ENCODE assay signal across 1 cellular context in the genomic region with DNA sequence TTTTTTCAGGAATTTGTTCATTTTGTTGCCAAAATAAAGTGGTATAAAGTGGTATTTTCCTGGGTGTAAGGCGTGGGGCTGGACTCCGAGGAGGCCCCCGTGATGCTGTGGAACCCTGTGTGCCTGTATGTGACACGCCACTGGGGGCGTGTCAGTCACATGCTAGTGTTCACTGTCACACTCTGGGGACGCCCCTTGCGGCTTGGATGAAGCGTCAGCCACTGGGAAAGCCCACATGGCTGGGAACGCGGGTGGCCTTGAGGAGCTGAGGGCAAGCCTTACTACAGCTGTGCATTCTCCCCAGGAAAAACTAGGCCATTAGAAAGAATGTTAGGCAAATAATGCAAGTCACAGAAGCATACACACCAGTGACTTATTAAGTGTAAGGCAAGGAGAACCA.
TF ChIP-seq lines count a peak whose summit lies in the region.

No MANE protein-coding gene starts in this region.

TF ChIP-seq in SK-N-SH, 30 proteins besides CTCF, POLR2A, EP300 and RAD21 (continued from another document):
- TF ChIP-seq, protein P1, sequence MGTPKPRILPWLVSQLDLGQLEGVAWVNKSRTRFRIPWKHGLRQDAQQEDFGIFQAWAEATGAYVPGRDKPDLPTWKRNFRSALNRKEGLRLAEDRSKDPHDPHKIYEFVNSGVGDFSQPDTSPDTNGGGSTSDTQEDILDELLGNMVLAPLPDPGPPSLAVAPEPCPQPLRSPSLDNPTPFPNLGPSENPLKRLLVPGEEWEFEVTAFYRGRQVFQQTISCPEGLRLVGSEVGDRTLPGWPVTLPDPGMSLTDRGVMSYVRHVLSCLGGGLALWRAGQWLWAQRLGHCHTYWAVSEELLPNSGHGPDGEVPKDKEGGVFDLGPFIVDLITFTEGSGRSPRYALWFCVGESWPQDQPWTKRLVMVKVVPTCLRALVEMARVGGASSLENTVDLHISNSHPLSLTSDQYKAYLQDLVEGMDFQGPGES (IDR thresholded peaks at IDR 0.05; ENCODE audit: low read depth, low read length): no peak
- TF ChIP-seq, protein P2, sequence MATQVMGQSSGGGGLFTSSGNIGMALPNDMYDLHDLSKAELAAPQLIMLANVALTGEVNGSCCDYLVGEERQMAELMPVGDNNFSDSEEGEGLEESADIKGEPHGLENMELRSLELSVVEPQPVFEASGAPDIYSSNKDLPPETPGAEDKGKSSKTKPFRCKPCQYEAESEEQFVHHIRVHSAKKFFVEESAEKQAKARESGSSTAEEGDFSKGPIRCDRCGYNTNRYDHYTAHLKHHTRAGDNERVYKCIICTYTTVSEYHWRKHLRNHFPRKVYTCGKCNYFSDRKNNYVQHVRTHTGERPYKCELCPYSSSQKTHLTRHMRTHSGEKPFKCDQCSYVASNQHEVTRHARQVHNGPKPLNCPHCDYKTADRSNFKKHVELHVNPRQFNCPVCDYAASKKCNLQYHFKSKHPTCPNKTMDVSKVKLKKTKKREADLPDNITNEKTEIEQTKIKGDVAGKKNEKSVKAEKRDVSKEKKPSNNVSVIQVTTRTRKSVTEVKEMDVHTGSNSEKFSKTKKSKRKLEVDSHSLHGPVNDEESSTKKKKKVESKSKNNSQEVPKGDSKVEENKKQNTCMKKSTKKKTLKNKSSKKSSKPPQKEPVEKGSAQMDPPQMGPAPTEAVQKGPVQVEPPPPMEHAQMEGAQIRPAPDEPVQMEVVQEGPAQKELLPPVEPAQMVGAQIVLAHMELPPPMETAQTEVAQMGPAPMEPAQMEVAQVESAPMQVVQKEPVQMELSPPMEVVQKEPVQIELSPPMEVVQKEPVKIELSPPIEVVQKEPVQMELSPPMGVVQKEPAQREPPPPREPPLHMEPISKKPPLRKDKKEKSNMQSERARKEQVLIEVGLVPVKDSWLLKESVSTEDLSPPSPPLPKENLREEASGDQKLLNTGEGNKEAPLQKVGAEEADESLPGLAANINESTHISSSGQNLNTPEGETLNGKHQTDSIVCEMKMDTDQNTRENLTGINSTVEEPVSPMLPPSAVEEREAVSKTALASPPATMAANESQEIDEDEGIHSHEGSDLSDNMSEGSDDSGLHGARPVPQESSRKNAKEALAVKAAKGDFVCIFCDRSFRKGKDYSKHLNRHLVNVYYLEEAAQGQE (IDR thresholded peaks at IDR 0.05; ENCODE audit: low read depth, low read length): no peak
- TF ChIP-seq CHD2 (IDR thresholded peaks at IDR 0.05; ENCODE audit: low read length, partially characterized antibody) (no peak), ELF1 (IDR thresholded peaks at IDR 0.05) (no peak), GATA2 (CRISPR knock-in tag; IDR thresholded peaks at IDR 0.05) (no peak), FOSL2 (IDR thresholded peaks at IDR 0.05; ENCODE audit: borderline replicate concordance, low read depth) (no peak), JUND (IDR thresholded peaks at IDR 0.05) (no peak), RFX5 (IDR thresholded peaks at IDR 0.05; ENCODE audit: low read length) (no peak), TCF12 (IDR thresholded peaks at IDR 0.05) (no peak)
- TF ChIP-seq, protein P3, sequence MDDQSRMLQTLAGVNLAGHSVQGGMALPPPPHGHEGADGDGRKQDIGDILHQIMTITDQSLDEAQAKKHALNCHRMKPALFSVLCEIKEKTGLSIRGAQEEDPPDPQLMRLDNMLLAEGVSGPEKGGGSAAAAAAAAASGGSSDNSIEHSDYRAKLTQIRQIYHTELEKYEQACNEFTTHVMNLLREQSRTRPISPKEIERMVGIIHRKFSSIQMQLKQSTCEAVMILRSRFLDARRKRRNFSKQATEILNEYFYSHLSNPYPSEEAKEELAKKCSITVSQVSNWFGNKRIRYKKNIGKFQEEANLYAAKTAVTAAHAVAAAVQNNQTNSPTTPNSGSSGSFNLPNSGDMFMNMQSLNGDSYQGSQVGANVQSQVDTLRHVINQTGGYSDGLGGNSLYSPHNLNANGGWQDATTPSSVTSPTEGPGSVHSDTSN (IDR thresholded peaks at IDR 0.05): no peak
- TF ChIP-seq, protein P4, sequence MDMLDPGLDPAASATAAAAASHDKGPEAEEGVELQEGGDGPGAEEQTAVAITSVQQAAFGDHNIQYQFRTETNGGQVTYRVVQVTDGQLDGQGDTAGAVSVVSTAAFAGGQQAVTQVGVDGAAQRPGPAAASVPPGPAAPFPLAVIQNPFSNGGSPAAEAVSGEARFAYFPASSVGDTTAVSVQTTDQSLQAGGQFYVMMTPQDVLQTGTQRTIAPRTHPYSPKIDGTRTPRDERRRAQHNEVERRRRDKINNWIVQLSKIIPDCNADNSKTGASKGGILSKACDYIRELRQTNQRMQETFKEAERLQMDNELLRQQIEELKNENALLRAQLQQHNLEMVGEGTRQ (IDR thresholded peaks at IDR 0.05; ENCODE audit: borderline replicate concordance, low read depth, low read length): no peak
